8 cellular contexts compared by ENCODE assay signal in the genomic region with DNA sequence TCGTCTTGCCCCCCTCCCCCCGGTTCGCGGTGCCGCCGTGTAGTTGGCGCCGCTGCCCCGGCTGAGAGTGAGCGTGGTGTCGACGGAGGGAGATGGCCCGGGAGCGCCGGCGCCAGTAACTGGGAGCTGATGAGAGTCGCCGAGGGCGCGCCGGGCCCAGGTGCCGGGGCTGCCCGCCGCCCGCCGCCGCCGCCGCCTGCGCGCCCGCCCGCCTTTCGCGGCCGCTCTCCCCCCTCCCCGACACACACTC. TPM values are rescaled to one million over a fixed set of nuclear protein-coding genes. Genes with fewer than 3 reads are reported as not detected.
DNase-seq lines count a peak whose midpoint lies in the region; ATAC-seq, FAIRE-seq and TF ChIP-seq lines count a peak whose summit lies in the region.

No MANE protein-coding gene starts in this region.

- CTCF ChIA-PET in H1 (lab: Charles Lee; ENCODE audit: partially characterized antibody) = no interaction called here

- no peak overlapping the region for H2BK120ac ChIP-seq in H1 (replicated peaks; ENCODE audit: low read depth, low read length)

- peak overlapping the region; percentile 78 for H3K56ac ChIP-seq in H1 (replicated peaks; ENCODE audit: insufficient read length, low read depth, low read length)

- H3K4me2 ChIP-seq in Loucy (ENCODE audit: low read depth, low read length, poor library complexity, severe bottlenecking) = no peak overlapping the region
- H3K4me2 ChIP-seq in H1 (ENCODE audit: insufficient read depth in 1 of 2, low read depth in 2 of 2, low read length in 2 of 2) = peak overlapping the region in 1 of 2 experiments; percentile 82; a peak in 2 of 4 replicates

- peak overlapping the region; percentile 47 for H4K91ac ChIP-seq in H1 (replicated peaks; ENCODE audit: insufficient read length, low read length)

- H3K27me3 ChIP-seq in Loucy (ENCODE audit: insufficient read depth, low read length, poor library complexity, severe bottlenecking) = no peaks in the 10 kb centered on the region
- no peaks in the 10 kb centered on the region for H3K27me3 ChIP-seq in H1 (replicated peaks in 1 of 4; ENCODE audit: control insufficient read depth in 3 of 4, extremely low read depth in 1 of 4, insufficient read depth in 3 of 4, low read length in 3 of 4)
- H3K27me3 ChIP-seq in ovary = no peaks in the 10 kb centered on the region

- H4K5ac ChIP-seq in H1 (ENCODE audit: insufficient read length, low read depth, low read length) = peak overlapping the region; percentile 86

- POLR2A ChIA-PET in H1 (lab: Charles Lee; ENCODE audit: partially characterized antibody) = interaction anchor here (1.2 to 7.2 kb wide), 4 partner anchors 12 to 121 kb away, joined by 3 to 87 read pairs (median 8); no protein-coding TSS in a partner anchor

- H3K9me3 ChIP-seq in Loucy (ENCODE audit: insufficient read depth, low read depth, low read length) (no peaks in the 10 kb centered on the region), H1 (ENCODE audit: insufficient read depth in 2 of 2, low read depth in 1 of 2, low read length in 1 of 2) (no peaks in the 10 kb centered on the region), ovary (no peaks in the 10 kb centered on the region)

- H2BK15ac ChIP-seq in H1 (ENCODE audit: low read length) = no peak overlapping the region

- no peaks in the 10 kb centered on the region for H3K9me2 ChIP-seq in Loucy (replicated peaks; ENCODE audit: low read depth, low read length)

- H3K27ac ChIP-seq in H1 (ENCODE audit: low read depth, low read length) (peak overlapping the region; percentile 99), ovary (peak overlapping the region; percentile 85 to 98)

- TF ChIP-seq CTCF in AG09309 (IDR thresholded peaks at IDR 0.05; ENCODE audit: control insufficient read depth, insufficient read depth, low read depth, low read length, missing control alignments) = no peak
- TF ChIP-seq CTCF in Loucy (conservative IDR thresholded peaks at IDR 0.05; ENCODE audit: low read length) = no peak
- no peak for TF ChIP-seq CTCF in H1 (IDR thresholded peaks at IDR 0.05; ENCODE audit: control extremely low read depth in 1 of 3, insufficient read depth in 1 of 3, low read depth in 1 of 3, low read length in 3 of 3)
- no peak for TF ChIP-seq CTCF in ovary (IDR thresholded peaks at IDR 0.05)

- H2AK5ac ChIP-seq in H1 (ENCODE audit: low read depth, low read length) = no peak overlapping the region

- ATAC-seq in GM21529 (IDR thresholded peaks at IDR 0.05; ENCODE audit: unreplicated experiment) = peak; percentile 1

- H3K14ac ChIP-seq in H1 (ENCODE audit: insufficient read length) = no peak overlapping the region

- TF ChIP-seq RAD21 in H1 (IDR thresholded peaks at IDR 0.05 in 1 of 2, conservative IDR thresholded peaks at IDR 0.05 in 1 of 2; ENCODE audit: low read depth in 2 of 2, low read length in 2 of 2) = no peak

- peak overlapping the region; percentile 56 for H3K18ac ChIP-seq in H1 (ENCODE audit: extremely low read depth, low read length)

- peaks cover 70% of the 10 kb centered on the region for H3K79me2 ChIP-seq in Loucy (ENCODE audit: insufficient read depth, low read length)
- peaks cover 10 to 58% of the 10 kb centered on the region in 2 experiments for H3K79me2 ChIP-seq in H1 (ENCODE audit: control insufficient read depth in 1 of 2, insufficient read depth in 2 of 2, low read length in 2 of 2)

- H3F3A ChIP-seq in Loucy (ENCODE audit: low read depth) = no peaks in the 10 kb centered on the region

- no peak overlapping the region for H2BK12ac ChIP-seq in H1 (ENCODE audit: low read depth, low read length)

- intact Hi-C loops in ovary (cut with DNase I) = no loop called here

- no peak for FAIRE-seq in H1 (lab: Jason Lieb, UNC)

- peak overlapping the region; percentile 49 for H2BK5ac ChIP-seq in H1 (ENCODE audit: low read depth, low read length)

- H3K23ac ChIP-seq in H1 (ENCODE audit: insufficient read length) = no peak overlapping the region

- no peak for DNase-seq in AG09309 (ENCODE audit: low read depth)
- no peak for DNase-seq in H1 (ENCODE audit: low read depth in 1 of 2, low spot score in 2 of 2)
- DNase-seq in ovary = no peak
- no peak for DNase-seq in COR-L47 (lab: John Stamatoyannopoulos, UW)
- no peak for DNase-seq in erythroblast (lab: John Stamatoyannopoulos, UW)
- no peak for DNase-seq in activated CD8-positive, alpha-beta memory T cell treated with anti-CD3 and anti-CD28 coated beads for 24 hours

- H2AFZ ChIP-seq in Loucy (ENCODE audit: low read length) (no peak overlapping the region), H1 (ENCODE audit: low read length) (no peak overlapping the region)

- peaks cover 31% of the 10 kb centered on the region for H3K36me3 ChIP-seq in Loucy (ENCODE audit: insufficient read depth, low read length)
- peaks cover 12 to 42% (median 30%) of the 10 kb centered on the region in 4 experiments for H3K36me3 ChIP-seq in H1 (ENCODE audit: control insufficient read depth in 2 of 4, insufficient read depth in 4 of 4, low read length in 3 of 4)
- no peaks in the 10 kb centered on the region for H3K36me3 ChIP-seq in ovary

- no peak overlapping the region for H2BK20ac ChIP-seq in H1 (ENCODE audit: low read length)

- peaks cover 5% of the 10 kb centered on the region; the same call in 1 of the 2 replicates for H3K23me2 ChIP-seq in H1 (ENCODE audit: low read depth, low read length)

- WGBS in H1 (ENCODE audit: extremely low coverage in 1 of 2, insufficient coverage in 1 of 2, insufficient read length in 1 of 2, insufficient replicate concordance in 2 of 2, low coverage in 1 of 2, low lambda C conversion rate in 2 of 2, missing lambda C conversion rate in 1 of 2), 2 experiments = 5% methylated on average over 8 of the region's 37 CpGs; no CpG with 5 or more reads in 1 of the 2 experiments
- WGBS in ovary, 3 donors = 0 to 2% (median 0%) methylated on average over 7 to 33 of the region's 37 CpGs

- H3K9ac ChIP-seq in Loucy (ENCODE audit: low read depth, low read length, poor library complexity, severe bottlenecking) (peak overlapping the region; percentile 86), H1 (replicated peaks in 1 of 4; ENCODE audit: extremely low read depth in 1 of 4, low read depth in 3 of 4, low read length in 3 of 4) (peak overlapping the region; percentile 87 to 100 (median 98))

- H3K4me3 ChIP-seq in AG09309 (ENCODE audit: control insufficient read depth, low read depth, low read length) (peak overlapping the region; percentile 55), Loucy (ENCODE audit: low read length, poor library complexity, severe bottlenecking) (peak overlapping the region; percentile 100), H1 (ENCODE audit: extremely low read depth in 1 of 4, insufficient read depth in 2 of 4, low read depth in 3 of 4, low read length in 4 of 4) (peak overlapping the region; percentile 37 to 93 (median 58)), ovary (peak overlapping the region; percentile 55)

- H4K20me1 ChIP-seq in Loucy (ENCODE audit: insufficient read depth, low read length, poor library complexity, severe bottlenecking) = peaks cover 46% of the 10 kb centered on the region
- H4K20me1 ChIP-seq in H1 (replicated peaks in 1 of 2; ENCODE audit: control insufficient read depth in 1 of 2, insufficient read depth in 2 of 2, low read length in 2 of 2) = peaks cover 4 to 10% of the 10 kb centered on the region in 2 experiments

- TF ChIP-seq POLR2A in H1 (IDR thresholded peaks at IDR 0.05; ENCODE audit: control extremely low read depth in 1 of 2, low read depth in 2 of 2, low read length in 2 of 2) = no peak
- no peak for TF ChIP-seq POLR2A in ovary (IDR thresholded peaks at IDR 0.05)
- TF ChIP-seq POLR2A in erythroblast (IDR thresholded peaks at IDR 0.05; ENCODE audit: low read length) = no peak

- H3K4me1 ChIP-seq in Loucy (ENCODE audit: insufficient read depth, low read length, poor library complexity, severe bottlenecking) (peaks cover 54% of the 10 kb centered on the region), H1 (replicated peaks in 1 of 4; ENCODE audit: control insufficient read depth in 3 of 4, insufficient read depth in 4 of 4, low read length in 3 of 4) (no peaks in the 10 kb centered on the region; a peak in 1 of 7 replicates), ovary (ENCODE audit: insufficient read depth) (peaks cover 3% of the 10 kb centered on the region)

- TF ChIP-seq EP300 in H1 (IDR thresholded peaks at IDR 0.05; ENCODE audit: borderline replicate concordance in 1 of 2, low read depth in 2 of 2, low read length in 2 of 2) (no peak), ovary (IDR thresholded peaks at IDR 0.05) (no peak)

- H4K8ac ChIP-seq in H1 (ENCODE audit: extremely low read depth, insufficient read depth, low read length) = peak overlapping the region; percentile 95; the same call in 1 of the 2 replicates

- no peak overlapping the region for H3K4ac ChIP-seq in H1 (replicated peaks; ENCODE audit: insufficient read length, low read depth, low read length)

- peaks cover 5% of the 10 kb centered on the region; the same call in 1 of the 2 replicates for H3K79me1 ChIP-seq in H1 (ENCODE audit: low read depth, low read length)

TF ChIP-seq in H1, 55 proteins besides CTCF, POLR2A, EP300 and RAD21 (continues in another document):
- TF ChIP-seq SP1 (IDR thresholded peaks at IDR 0.05; ENCODE audit: low read depth, low read length) (no peak), CHD2 (IDR thresholded peaks at IDR 0.05; ENCODE audit: low read length) (no peak), EGR1 (IDR thresholded peaks at IDR 0.05; ENCODE audit: borderline replicate concordance, low read depth, low read length) (no peak)
- TF ChIP-seq, protein P1, sequence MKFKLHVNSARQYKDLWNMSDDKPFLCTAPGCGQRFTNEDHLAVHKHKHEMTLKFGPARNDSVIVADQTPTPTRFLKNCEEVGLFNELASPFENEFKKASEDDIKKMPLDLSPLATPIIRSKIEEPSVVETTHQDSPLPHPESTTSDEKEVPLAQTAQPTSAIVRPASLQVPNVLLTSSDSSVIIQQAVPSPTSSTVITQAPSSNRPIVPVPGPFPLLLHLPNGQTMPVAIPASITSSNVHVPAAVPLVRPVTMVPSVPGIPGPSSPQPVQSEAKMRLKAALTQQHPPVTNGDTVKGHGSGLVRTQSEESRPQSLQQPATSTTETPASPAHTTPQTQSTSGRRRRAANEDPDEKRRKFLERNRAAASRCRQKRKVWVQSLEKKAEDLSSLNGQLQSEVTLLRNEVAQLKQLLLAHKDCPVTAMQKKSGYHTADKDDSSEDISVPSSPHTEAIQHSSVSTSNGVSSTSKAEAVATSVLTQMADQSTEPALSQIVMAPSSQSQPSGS (IDR thresholded peaks at IDR 0.05; ENCODE audit: low read length) = no peak

RNA-seq across cellular contexts. Expression of gene WAC, which starts 0.3 kb away (rescaled TPM):
- total RNA-seq in H1 (2021; fragmentation: NEBNext Ultra II Directional; extraction: Animal tissue kit (Norgen Biotek cat#: 25700)) = 122 and 128 TPM in 2 replicates
- polyA plus RNA-seq in H1 (2011; rRNA removed) (38.4 and 72.9 TPM in 2 replicates), ovary (100 to 1,000 TPM in 1 of 2 donors, 10 to 100 TPM in 1; 60.5 to 164 TPM)
- polyA plus RNA-seq in H1 (2011; cell fraction: cytosol; rRNA removed) = 61.6 TPM
- polyA plus RNA-seq in H1 (2011; cell fraction: nucleus; rRNA removed) = 49.5 TPM
- 64.4 to 81.6 TPM (median 72.8 TPM) in 4 replicates for polyA plus RNA-seq in H1 (2012, experiment 1 of 2)
- 4.4 TPM for polyA plus RNA-seq in H1 (2012, experiment 2 of 2)
- 91.5 TPM for polyA plus RNA-seq in H1 (2013, experiment 1 of 2)
- 96.1 TPM for polyA plus RNA-seq in H1 (2013, experiment 2 of 2)
- 126 and 136 TPM in 2 replicates for polyA minus RNA-seq in H1 (2011; rRNA and poly(A)+ RNA removed)
- 60.3 TPM for polyA minus RNA-seq in H1 (2011; cell fraction: cytosol; rRNA and poly(A)+ RNA removed)
- 140 TPM for polyA minus RNA-seq in H1 (2011; cell fraction: nucleus; rRNA and poly(A)+ RNA removed)
- 100 to 1,000 TPM in 5 of 7 donors, 10 to 100 TPM in 2; 74.6 to 124 (median 113) TPM for total RNA-seq in ovary
